Comparison of ENCODE assay signal across 11 cellular contexts in the genomic region with DNA sequence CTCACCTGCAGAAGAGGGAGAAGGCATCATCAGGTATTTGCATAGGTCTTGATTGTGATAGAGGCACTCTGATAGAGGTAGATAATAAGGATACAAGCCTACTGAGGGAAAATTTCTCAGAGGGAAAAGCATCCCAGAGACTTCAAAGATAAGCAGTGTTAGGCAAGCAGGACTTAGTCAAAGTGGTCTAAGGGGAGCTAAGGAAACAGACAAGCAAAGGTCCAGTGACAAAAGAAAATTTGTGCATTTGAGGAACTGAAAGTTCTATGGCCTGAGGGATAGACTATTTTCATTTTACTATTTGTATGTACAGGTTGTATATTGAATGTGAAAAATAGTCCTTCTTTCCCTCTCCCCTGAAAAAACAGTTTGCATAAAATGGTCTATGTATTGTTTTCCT. TPM values are rescaled to one million over a fixed set of nuclear protein-coding genes. Genes with fewer than 3 reads are reported as not detected.
DNase-seq lines count a peak whose midpoint lies in the region; ATAC-seq, FAIRE-seq and TF ChIP-seq lines count a peak whose summit lies in the region.
"Had no signal": no experiment of that assay in that cellular context is flagged by ENCODE, and none has a peak within 500 bp of the region (broad histone marks: within the 10 kb centered on the region; RNA-seq: fewer than 3 reads in every experiment).

No MANE protein-coding gene starts in this region.

- peak; percentile 85 for ATAC-seq in GM18909 (IDR thresholded peaks at IDR 0.05; ENCODE audit: poor library complexity, unreplicated experiment)
- ATAC-seq in GM21529 (IDR thresholded peaks at IDR 0.05; ENCODE audit: unreplicated experiment), result peak; percentile 84
- peak; percentile 86 for ATAC-seq in HG03095 (IDR thresholded peaks at IDR 0.05; ENCODE audit: unreplicated experiment)
- ATAC-seq in pancreas, result no peak
- ATAC-seq: stimulated activated memory B cell treated with anti-CD40 and anti-IgM and Interleukin-4, amounts not matched to agents 10 μg/mL and 1 μg/mL and 100 μg/mL, for 72 hours had no signal

- no peak overlapping the region for H2AFZ ChIP-seq in OCI-LY7 (ENCODE audit: low read length)

- no TSS peak for BruUV-seq in OCI-LY7 (replicated peaks; lab: Mats Ljungman, UMichigan)

- intact Hi-C loops in OCI-LY7 (cut with micrococcal nuclease; ENCODE audit: unreplicated experiment), result loop anchor here (5.0 kb wide), 1 partner anchor 125 kb away; no protein-coding TSS in a partner anchor
- intact Hi-C loops in pancreas (cut with DNase I), result no loop called here

- peaks cover 58% of the 10 kb centered on the region for H3K36me3 ChIP-seq in OCI-LY7 (ENCODE audit: insufficient read depth, low read length)
- H3K36me3 ChIP-seq in pancreas, result no peaks in the 10 kb centered on the region

- POLR2A ChIA-PET in OCI-LY7 (lab: Charles Lee), result interaction anchor here (0.6 to 1.7 kb wide), 3 partner anchors 8 to 1087 kb away, joined by 3 to 5 read pairs (median 3); no protein-coding TSS in a partner anchor

- H4K20me1 ChIP-seq in OCI-LY7 (ENCODE audit: insufficient read depth, low read length), result no peaks in the 10 kb centered on the region

- H3K4me1 ChIP-seq in OCI-LY7 (ENCODE audit: insufficient read depth, low read length, poor library complexity, severe bottlenecking), result peaks cover 15% of the 10 kb centered on the region
- H3K4me1 ChIP-seq in pancreas, result no peaks in the 10 kb centered on the region
- H3K4me1 ChIP-seq: esophagus squamous epithelium had no signal

- no peak for TF ChIP-seq CTCF in OCI-LY7 (conservative IDR thresholded peaks at IDR 0.05; ENCODE audit: low read length)
- no peak for TF ChIP-seq CTCF in pancreas (IDR thresholded peaks at IDR 0.05)

- H3K9me3 ChIP-seq in OCI-LY7 (ENCODE audit: low read length), result no peaks in the 10 kb centered on the region
- no peaks in the 10 kb centered on the region for H3K9me3 ChIP-seq in pancreas
- H3K9me3 ChIP-seq: esophagus squamous epithelium had no signal

- H3K79me2 ChIP-seq in OCI-LY7 (ENCODE audit: insufficient read depth, low read depth, low read length), result no peaks in the 10 kb centered on the region

- H3K27ac ChIP-seq in OCI-LY7 (ENCODE audit: low read depth, low read length, poor library complexity, severe bottlenecking) (no peak overlapping the region), substantia nigra (ENCODE audit: low read depth, low read length, poor library complexity, severe bottlenecking) (no peak overlapping the region), pancreas (no peak overlapping the region)
- H3K27ac ChIP-seq: esophagus squamous epithelium had no signal

- no peaks in the 10 kb centered on the region for H3K27me3 ChIP-seq in pancreas
- H3K27me3 ChIP-seq: esophagus squamous epithelium had no signal

- no peak for FAIRE-seq in pancreas (lab: Jason Lieb, UNC)

- CTCF ChIA-PET in OCI-LY7 (lab: Charles Lee; ENCODE audit: unreplicated experiment), result no interaction called here

- 0 out of 2 replicates have a peak overlapping the region, but pooled peaks have one; percentile 15 for H3K4me2 ChIP-seq in OCI-LY7 (ENCODE audit: low read length)

- no peak overlapping the region for H3K4me3 ChIP-seq in OCI-LY7 (ENCODE audit: low read depth, low read length, poor library complexity, severe bottlenecking)
- H3K4me3 ChIP-seq in pancreas, result no peak overlapping the region
- H3K4me3 ChIP-seq: esophagus squamous epithelium had no signal

- no peaks in the 10 kb centered on the region for H3K9me2 ChIP-seq in OCI-LY7 (ENCODE audit: insufficient read depth, low read length)

- DNase-seq in OCI-LY7 (ENCODE audit: low spot score) (peak; percentile 20), substantia nigra (lab: John Stamatoyannopoulos, UW) (no peak), pancreas (no peak), NCI-H526 treated with DMSO at 0.1 percent for 48 hours (lab: John Stamatoyannopoulos, UW) (no peak), UCSD-AML1 (lab: John Stamatoyannopoulos, UW; ENCODE audit: unreplicated experiment) (no peak)
- DNase-seq: activated B cell treated with CpG ODN at 0.5 μM for 24 hours, esophagus squamous epithelium had no signal

RNA-seq across cellular contexts. Expression of a gene that starts 27.4 kb away (rescaled TPM):
- total RNA-seq in OCI-LY7 (2014; rRNA removed; shearing (Covaris generic)), result 22.5 and 27.0 TPM in 2 replicates
- 41.3 and 43.4 TPM in 2 replicates for total RNA-seq in OCI-LY7 (2022)
- total RNA-seq in pancreas, result 1 to 10 TPM; 1.8 to 5.4 (median 3.0) TPM
- 1 to 10 TPM; 2.1 to 8.2 TPM for polyA plus RNA-seq in pancreas

Comparison
In these comparisons a context has a peak if more than half of its experiments do, and no peak if none do; other contexts are left out.
1. ATAC-seq: peak in GM18909 (single experiment), GM21529 (single experiment) and HG03095 (single experiment); none in pancreas (0 of 4).